13 cellular contexts compared by ENCODE assay signal in genomic region chr2:163717993-163718680, GRCh38. TPM values are rescaled to one million over a fixed set of nuclear protein-coding genes. Genes with fewer than 3 reads are reported as not detected.
DNase-seq lines count a peak whose midpoint lies in the region; ATAC-seq lines count a peak whose summit lies in the region.
"Had no signal": no experiment of that assay in that cellular context is flagged by ENCODE, and none has a peak within 500 bp of the region (broad histone marks: within the 10 kb centered on the region; RNA-seq: fewer than 3 reads in every experiment).

No MANE protein-coding gene starts in this region.

- DNase-seq in NCI-H1417 (lab: John Stamatoyannopoulos, UW): peak; percentile 7 to 51 (median 40)
- no peak for DNase-seq in NCI-H1417 treated with DMSO at 0.1 percent for 48 hours (lab: John Stamatoyannopoulos, UW)
- DNase-seq in SK-N-DZ (ENCODE audit: low spot score): peak; percentile 86
- DNase-seq in left ventricle myocardium superior: no peak
- peak in 6 of 49 donors; percentile 14 to 36 (median 30) for DNase-seq in substantia nigra (lab: John Stamatoyannopoulos, UW)
- DNase-seq in cerebellum (ENCODE audit: low spot score): no peak
- DNase-seq in stimulated activated CD4-positive, alpha-beta T cell treated with anti-CD3 and anti-CD28 coated beads, Interleukin-12 subunit alpha, Interleukin-12 subunit beta, amount 100 ng/mL, for 4 hours: no peak
- DNase-seq: activated T-cell treated with anti-CD3 and anti-CD28 coated beads, Interleukin-2, amount 50 U/mL, for 72 hours; DMS 273 treated with DMSO at 0.1 percent for 48 hours; NCI-H2107 had no signal

- peak; percentile 90 for ATAC-seq in left ventricle myocardium superior
- no peak for ATAC-seq in HG03095 (IDR thresholded peaks at IDR 0.05; ENCODE audit: unreplicated experiment)
- ATAC-seq: activated T-cell treated with anti-CD3 and anti-CD28 coated beads, Interleukin-2, amount 50 U/mL, for 72 hours had no signal

- H3K27ac ChIP-seq in substantia nigra (ENCODE audit: low read depth, low read length, poor library complexity, severe bottlenecking): peak overlapping the region; percentile 77
- H3K27ac ChIP-seq: epithelial cell of prostate had no signal

- intact Hi-C loops in left ventricle myocardium superior (cut with micrococcal nuclease): no loop called here

RNA-seq across cellular contexts. Expression of gene FIGN, which starts 17.7 kb away (rescaled TPM):
- polyA plus RNA-seq in SK-N-DZ (2014; cell fraction: cytosol; rRNA removed): 12.9 and 13.0 TPM in 2 replicates
- polyA plus RNA-seq in SK-N-DZ (2014; cell fraction: nucleus; rRNA removed): 13.8 and 22.1 TPM in 2 replicates
- total RNA-seq in left ventricle myocardium superior: 16.6 TPM
- total RNA-seq in cerebellum: 22.1 TPM
- total RNA-seq: activated T-cell treated with anti-CD3 and anti-CD28 coated beads, Interleukin-2, amount 50 U/mL, for 72 hours; mononuclear cell had no signal

Comparison
In these comparisons a context has a peak if more than half of its experiments do, and no peak if none do; other contexts are left out.
1. DNase-seq: peak in NCI-H1417 (3 of 3) and SK-N-DZ (single experiment); none in NCI-H1417 treated with DMSO at 0.1 percent for 48 hours (single experiment), left ventricle myocardium superior (single experiment), cerebellum (single experiment) and stimulated activated CD4-positive, alpha-beta T cell treated with anti-CD3 and anti-CD28 coated beads, Interleukin-12 subunit alpha, Interleukin-12 subunit beta, amount 100 ng/mL, for 4 hours (single experiment).